ENCODE assay signal across 8 cellular contexts in genomic region chr9:128323786-128324185, GRCh38. TPM values are rescaled to one million over a fixed set of nuclear protein-coding genes. Genes with fewer than 3 reads are reported as not detected.
DNase-seq lines count a peak whose midpoint lies in the region; ATAC-seq and TF ChIP-seq lines count a peak whose summit lies in the region.

No MANE protein-coding gene starts in this region.

- intact Hi-C loops in Calu3 (cut with micrococcal nuclease; ENCODE audit: unreplicated experiment) (no loop called here), ovary (cut with DNase I) (loop anchor here in 1 of 4 donors (5.0 kb wide), 1 partner anchor 46 kb away; the partner anchor contains the start of genes GOLGA2 and SWI5)

- peaks cover 8% of the 10 kb centered on the region for H3K79me2 ChIP-seq in OCI-LY1 (ENCODE audit: insufficient read depth, low read length)

- H3K9me3 Mint-ChIP-seq in Calu3 (ENCODE audit: low read depth, unreplicated experiment) (no peaks in the 10 kb centered on the region), endodermal cell (no peaks in the 10 kb centered on the region)

- peak overlapping the region; percentile 88 for H3K9ac ChIP-seq in OCI-LY1 (ENCODE audit: low read length)
- H3K9ac ChIP-seq in endodermal cell (ENCODE audit: extremely low read depth, low read length, poor library complexity, severe bottlenecking) = no peak overlapping the region

- peaks cover 39% of the 10 kb centered on the region; the same call in 1 of the 2 replicates for H3K36me3 ChIP-seq in OCI-LY1 (ENCODE audit: insufficient read depth, low read length)
- peaks cover 17% of the 10 kb centered on the region for H3K36me3 ChIP-seq in endodermal cell (ENCODE audit: control insufficient read depth, insufficient read depth, low read length)
- no peaks in the 10 kb centered on the region for H3K36me3 ChIP-seq in ovary

- no peaks in the 10 kb centered on the region for H3K4me1 Mint-ChIP-seq in Calu3 (ENCODE audit: low read depth, unreplicated experiment)
- H3K4me1 Mint-ChIP-seq in endodermal cell = peaks cover 9% of the 10 kb centered on the region

- DNase-seq in Calu3 (no peak), endodermal cell (no peak), ovary (no peak), COLO668 (lab: John Stamatoyannopoulos, UW; ENCODE audit: unreplicated experiment) (no peak)

- TF ChIP-seq CTCF in Calu3 (IDR thresholded peaks at IDR 0.05; ENCODE audit: unreplicated experiment) = no peak
- TF ChIP-seq CTCF in OCI-LY1 (IDR thresholded peaks at IDR 0.05; ENCODE audit: low read length) = no peak
- no peak for TF ChIP-seq CTCF in endodermal cell (conservative IDR thresholded peaks at IDR 0.05)
- TF ChIP-seq CTCF in ovary (IDR thresholded peaks at IDR 0.05) = no peak

- no peaks in the 10 kb centered on the region for H4K20me1 ChIP-seq in OCI-LY1 (ENCODE audit: insufficient read depth, low read length)

- ATAC-seq in HG03354 (IDR thresholded peaks at IDR 0.05; ENCODE audit: poor library complexity, severe bottlenecking, unreplicated experiment) = no peak
- no peak for ATAC-seq in GM21528 (IDR thresholded peaks at IDR 0.05; ENCODE audit: low FRiP score, unreplicated experiment)
- ATAC-seq in HG02610 (IDR thresholded peaks at IDR 0.05; ENCODE audit: unreplicated experiment) = no peak

- H3K27ac Mint-ChIP-seq in Calu3 (ENCODE audit: unreplicated experiment) = no peak overlapping the region
- no peak overlapping the region for H3K27ac Mint-ChIP-seq in endodermal cell

- no TSS peak for BruUV-seq in Calu3 (replicated peaks; lab: Mats Ljungman, UMichigan)

- CTCF ChIA-PET in Calu3 (lab: Charles Lee) = no interaction called here

- no peak for TF ChIP-seq POLR2A in ovary (IDR thresholded peaks at IDR 0.05)

- no peaks in the 10 kb centered on the region for H3K27me3 Mint-ChIP-seq in Calu3 (ENCODE audit: unreplicated experiment)
- no peaks in the 10 kb centered on the region for H3K27me3 Mint-ChIP-seq in endodermal cell (ENCODE audit: insufficient read depth)

- H3K4me3 ChIP-seq in OCI-LY1 (ENCODE audit: low read depth, low read length, poor library complexity, severe bottlenecking) (peak overlapping the region; percentile 89), endodermal cell (ENCODE audit: low read length) (peak overlapping the region; percentile 95), ovary (peak overlapping the region; percentile 86)

- peaks cover 21% of the 10 kb centered on the region for H3K36me3 Mint-ChIP-seq in Calu3 (ENCODE audit: insufficient read depth, unreplicated experiment)
- H3K36me3 Mint-ChIP-seq in endodermal cell (ENCODE audit: low read depth) = peaks cover 28% of the 10 kb centered on the region

- H3K4me2 ChIP-seq in OCI-LY1 (ENCODE audit: low read length) = peak overlapping the region; percentile 98

- no peak for TF ChIP-seq EP300 in ovary (IDR thresholded peaks at IDR 0.05)

- H3K27me3 ChIP-seq in OCI-LY1 (ENCODE audit: insufficient read depth, low read length) (no peaks in the 10 kb centered on the region), endodermal cell (ENCODE audit: control insufficient read depth, insufficient read depth, low read length, poor library complexity, severe bottlenecking) (no peaks in the 10 kb centered on the region), ovary (no peaks in the 10 kb centered on the region)

- WGBS in endodermal cell (ENCODE audit: insufficient coverage in 1 of 2, insufficient read length in 1 of 2), 2 experiments = 89 to 96% methylated on average over 8 to 12 of the region's 12 CpGs
- 83 to 86% (median 84%) methylated on average over 12 of the region's 12 CpGs for WGBS in ovary, 3 donors

- H3K27ac ChIP-seq in OCI-LY1 (ENCODE audit: low read depth, low read length, poor library complexity, severe bottlenecking) (no peak overlapping the region), endodermal cell (ENCODE audit: low read depth, low read length) (no peak overlapping the region), ovary (no peak overlapping the region)

- H3K9me2 ChIP-seq in OCI-LY1 (ENCODE audit: low read depth, low read length) = no peaks in the 10 kb centered on the region

- no peaks in the 10 kb centered on the region for H3K9me3 ChIP-seq in OCI-LY1 (ENCODE audit: low read length)
- H3K9me3 ChIP-seq in endodermal cell (ENCODE audit: control insufficient read depth, low read length) = no peaks in the 10 kb centered on the region
- no peaks in the 10 kb centered on the region for H3K9me3 ChIP-seq in ovary

- no peaks in the 10 kb centered on the region for H3F3A ChIP-seq in OCI-LY1 (ENCODE audit: insufficient read depth, low read length)

- H3K4me3 Mint-ChIP-seq in Calu3 (ENCODE audit: low read depth, unreplicated experiment) (peak overlapping the region; percentile 89), endodermal cell (peak overlapping the region; percentile 93)

- H2AFZ ChIP-seq in OCI-LY1 (ENCODE audit: low read length) = no peak overlapping the region

- H3K4me1 ChIP-seq in OCI-LY1 (ENCODE audit: insufficient read depth, low read length, severe bottlenecking) = peaks cover 25% of the 10 kb centered on the region
- H3K4me1 ChIP-seq in endodermal cell (ENCODE audit: control insufficient read depth, insufficient read depth, low read length) = no peaks in the 10 kb centered on the region
- peaks cover 8% of the 10 kb centered on the region for H3K4me1 ChIP-seq in ovary (ENCODE audit: insufficient read depth)

RNA-seq across cellular contexts. Expression of gene COQ4, which starts 1.1 kb away (rescaled TPM):
- total RNA-seq in Calu3 (2022) = 34.0 and 37.3 TPM in 2 replicates
- total RNA-seq in endodermal cell = 10 to 100 TPM; 48.1 to 50.7 TPM
- polyA plus RNA-seq in endodermal cell (2013, experiment 1 of 2) = 41.9 TPM
- 34.3 TPM for polyA plus RNA-seq in endodermal cell (2013, experiment 2 of 2)
- total RNA-seq in ovary = 10 to 100 TPM; 24.4 to 75.7 (median 34.2) TPM
- 10 to 100 TPM; 22.0 to 38.0 TPM for polyA plus RNA-seq in ovary

RNA-seq across cellular contexts. Expression of gene TRUB2, which starts 1.5 kb away (rescaled TPM):
- total RNA-seq in Calu3 (2022) (22.5 and 25.9 TPM in 2 replicates), endodermal cell (10 to 100 TPM; 30.6 to 31.8 TPM), ovary (10 to 100 TPM in 6 of 7 donors, 1 to 10 TPM in 1; 4.6 to 29.4 (median 19.7) TPM)
- 18.5 TPM for polyA plus RNA-seq in endodermal cell (2013, experiment 1 of 2)
- 18.1 TPM for polyA plus RNA-seq in endodermal cell (2013, experiment 2 of 2)
- polyA plus RNA-seq in ovary = 10 to 100 TPM in 1 of 2 donors, 1 to 10 TPM in 1; 9.7 to 20.7 TPM

RNA-seq across cellular contexts. Expression of gene SLC27A4, which starts 16.5 kb away (rescaled TPM):
- total RNA-seq in Calu3 (2022) = 13.8 and 15.3 TPM in 2 replicates
- 10 to 100 TPM; 22.4 to 25.0 TPM for total RNA-seq in endodermal cell
- 23.8 TPM for polyA plus RNA-seq in endodermal cell (2013, experiment 1 of 2)
- 23.5 TPM for polyA plus RNA-seq in endodermal cell (2013, experiment 2 of 2)
- 10 to 100 TPM in 5 of 7 donors, 1 to 10 TPM in 2; 8.8 to 22.4 (median 11.0) TPM for total RNA-seq in ovary
- 1 to 10 TPM; 4.8 to 8.7 TPM for polyA plus RNA-seq in ovary

RNA-seq across cellular contexts. Expression of gene URM1, which starts 47.4 kb away (rescaled TPM):
- 38.6 and 40.2 TPM in 2 replicates for total RNA-seq in Calu3 (2022)
- 10 to 100 TPM; 51.5 to 60.4 TPM for total RNA-seq in endodermal cell
- 46.9 TPM for polyA plus RNA-seq in endodermal cell (2013, experiment 1 of 2)
- polyA plus RNA-seq in endodermal cell (2013, experiment 2 of 2) = 45.0 TPM
- 10 to 100 TPM; 20.5 to 51.4 (median 36.0) TPM for total RNA-seq in ovary
- polyA plus RNA-seq in ovary = 10 to 100 TPM; 22.1 to 41.4 TPM

RNA-seq across cellular contexts. Expression of gene SWI5, which starts 47.7 kb away (rescaled TPM):
- total RNA-seq in Calu3 (2022) (9.6 and 9.7 TPM in 2 replicates), endodermal cell (10 to 100 TPM; 33.4 to 46.9 TPM), ovary (10 to 100 TPM; 22.4 to 48.9 (median 29.5) TPM)
- 27.5 TPM for polyA plus RNA-seq in endodermal cell (2013, experiment 1 of 2)
- 28.4 TPM for polyA plus RNA-seq in endodermal cell (2013, experiment 2 of 2)
- 10 to 100 TPM; 34.4 to 46.4 TPM for polyA plus RNA-seq in ovary
